14 cellular contexts compared by ENCODE assay signal in genomic region chrX:18898517-18898916, GRCh38.
"Had no signal": no experiment of that assay in that cellular context is flagged by ENCODE, and none has a peak within 500 bp of the region (broad histone marks: within the 10 kb centered on the region; RNA-seq: fewer than 3 reads in every experiment).

No MANE protein-coding gene starts in this region.

- H3K4me3 Mint-ChIP-seq: nephron progenitor cell; stimulated activated memory B cell treated with anti-CD40 and anti-IgM and Interleukin-4, amounts not matched to agents 10 μg/mL and 1 μg/mL and 100 μg/mL, for 72 hours; type B pancreatic cell had no signal

- H3K9me3 Mint-ChIP-seq: activated naive CD4-positive, alpha-beta T cell treated with anti-CD3 and anti-CD28 coated beads, Interleukin-2, amount 50 U/mL, for 72 hours; stimulated activated memory B cell treated with anti-CD40 and anti-IgM and Interleukin-4, amounts not matched to agents 10 μg/mL and 1 μg/mL and 100 μg/mL, for 72 hours; type B pancreatic cell had no signal

- ATAC-seq: activated naive CD4-positive, alpha-beta T cell treated with anti-CD3 and anti-CD28 coated beads, Interleukin-2, amount 50 U/mL, for 72 hours; gastroesophageal sphincter; left colon; right lobe of liver; stimulated activated memory B cell treated with anti-CD40 and anti-IgM and Interleukin-4, amounts not matched to agents 10 μg/mL and 1 μg/mL and 100 μg/mL, for 72 hours had no signal

- DNase-seq: activated T-cell treated with anti-CD3 and anti-CD28 coated beads, Interleukin-2, amount 50 U/mL, for 1 hour; esophagus squamous epithelium; islet precursor cell; left colon; mesenchymal stem cell; nephron progenitor cell; right lobe of liver; small intestine; stimulated activated CD4-positive, alpha-beta T cell treated with anti-CD3 and anti-CD28 coated beads, Interleukin-15, amount 100 ng/mL, for 24 hours; T-helper 9 cell had no signal

- H3K4me1 Mint-ChIP-seq: nephron progenitor cell; stimulated activated memory B cell treated with anti-CD40 and anti-IgM and Interleukin-4, amounts not matched to agents 10 μg/mL and 1 μg/mL and 100 μg/mL, for 72 hours had no signal

- H3K27me3 Mint-ChIP-seq: stimulated activated memory B cell treated with anti-CD40 and anti-IgM and Interleukin-4, amounts not matched to agents 10 μg/mL and 1 μg/mL and 100 μg/mL, for 72 hours; type B pancreatic cell had no signal

- H3K27ac Mint-ChIP-seq: activated naive CD4-positive, alpha-beta T cell treated with anti-CD3 and anti-CD28 coated beads, Interleukin-2, amount 50 U/mL, for 72 hours; nephron progenitor cell; stimulated activated memory B cell treated with anti-CD40 and anti-IgM and Interleukin-4, amounts not matched to agents 10 μg/mL and 1 μg/mL and 100 μg/mL, for 72 hours; type B pancreatic cell had no signal
